ENCODE assay signal across 1 cellular context in genomic region chr12:6294533-6295186, GRCh38.
TF ChIP-seq lines count a peak whose summit lies in the region.

No MANE protein-coding gene starts in this region.

TF ChIP-seq in HepG2, 621 proteins besides CTCF, POLR2A, EP300 and RAD21 (continued from another document and continues in another):
- TF ChIP-seq LBX2 (CRISPR knock-in tag; IDR thresholded peaks at IDR 0.05; ENCODE audit: borderline replicate concordance), result no peak
- TF ChIP-seq NFRKB (IDR thresholded peaks at IDR 0.05), result no peak
- TF ChIP-seq ZFYVE20 (CRISPR knock-in tag; IDR thresholded peaks at IDR 0.05; ENCODE audit: borderline replicate concordance, low read depth), result no peak
- TF ChIP-seq NCOA1 (CRISPR knock-in tag; IDR thresholded peaks at IDR 0.05), result no peak; the same call in 1 of the 2 replicates
- TF ChIP-seq ZSCAN5A (CRISPR knock-in tag; IDR thresholded peaks at IDR 0.05; ENCODE audit: borderline replicate concordance), result peak; percentile 50; the same call in 1 of the 2 replicates
- TF ChIP-seq RCOR2 (CRISPR knock-in tag; IDR thresholded peaks at IDR 0.05), result 0 out of 2 replicates have a peak, but pooled peaks have one; percentile 36
- TF ChIP-seq CEBPB (IDR thresholded peaks at IDR 0.05; ENCODE audit: borderline replicate concordance, low read depth, low read length), result peak; percentile 89
- TF ChIP-seq FOXA1 (IDR thresholded peaks at IDR 0.05), result no peak
- TF ChIP-seq FOXA1 (CRISPR knock-in tag; IDR thresholded peaks at IDR 0.05), result peak; percentile 79
- no peak for TF ChIP-seq MBD4 (IDR thresholded peaks at IDR 0.05; ENCODE audit: borderline replicate concordance, low read length)
- no peak for TF ChIP-seq ATAD3A (CRISPR knock-in tag; IDR thresholded peaks at IDR 0.05)
- TF ChIP-seq TGIF2 (CRISPR knock-in tag; IDR thresholded peaks at IDR 0.05), result no peak
- TF ChIP-seq HNF1B (CRISPR knock-in tag; IDR thresholded peaks at IDR 0.05), result peak; percentile 39; the same call in 1 of the 2 replicates
- TF ChIP-seq ZNF839 (CRISPR knock-in tag; IDR thresholded peaks at IDR 0.05; ENCODE audit: borderline replicate concordance), result no peak
- TF ChIP-seq TBL1XR1 (IDR thresholded peaks at IDR 0.05; ENCODE audit: borderline replicate concordance, low read length, partially characterized antibody), result no peak
- TF ChIP-seq ZNF468 (CRISPR knock-in tag; IDR thresholded peaks at IDR 0.05), result no peak
- TF ChIP-seq MYPOP (CRISPR knock-in tag; IDR thresholded peaks at IDR 0.05), result no peak
- no peak for TF ChIP-seq PRMT3 (CRISPR knock-in tag; IDR thresholded peaks at IDR 0.05; ENCODE audit: borderline replicate concordance, low read depth)
- TF ChIP-seq ARHGAP35 (CRISPR knock-in tag; IDR thresholded peaks at IDR 0.05; ENCODE audit: borderline replicate concordance), result no peak
- no peak for TF ChIP-seq GABPA (IDR thresholded peaks at IDR 0.05; ENCODE audit: low read depth, low read length)
- 0 out of 2 replicates have a peak, but pooled peaks have one; percentile 6 for TF ChIP-seq GABPA (CRISPR knock-in tag; IDR thresholded peaks at IDR 0.05; ENCODE audit: low read depth)
- TF ChIP-seq NR2F6 (IDR thresholded peaks at IDR 0.05), result peak; percentile 64
- TF ChIP-seq NR2F6 (CRISPR knock-in tag; IDR thresholded peaks at IDR 0.05), result peak; percentile 41; the same call in 1 of the 2 replicates
- no peak for TF ChIP-seq NFYC (CRISPR knock-in tag; IDR thresholded peaks at IDR 0.05)
- no peak for TF ChIP-seq HIC2 (CRISPR knock-in tag; IDR thresholded peaks at IDR 0.05; ENCODE audit: low read depth)
- no peak for TF ChIP-seq HHEX (CRISPR knock-in tag; IDR thresholded peaks at IDR 0.05)
- TF ChIP-seq ZFP90 (CRISPR knock-in tag; IDR thresholded peaks at IDR 0.05; ENCODE audit: borderline replicate concordance), result 0 out of 2 replicates have a peak, but pooled peaks have one; percentile 21
- TF ChIP-seq MYC (CRISPR knock-in tag; IDR thresholded peaks at IDR 0.05; ENCODE audit: borderline replicate concordance), result no peak
- TF ChIP-seq KLF9 (CRISPR knock-in tag; IDR thresholded peaks at IDR 0.05; ENCODE audit: low read depth), result no peak
- TF ChIP-seq ISL2 (CRISPR knock-in tag; IDR thresholded peaks at IDR 0.05), result no peak
- TF ChIP-seq POLR2G (IDR thresholded peaks at IDR 0.05; ENCODE audit: low read depth, low read length), result no peak
- no peak for TF ChIP-seq IKZF5 (CRISPR knock-in tag; IDR thresholded peaks at IDR 0.05)
- no peak for TF ChIP-seq ZBTB14 (CRISPR knock-in tag; IDR thresholded peaks at IDR 0.05)
- TF ChIP-seq THAP11 (CRISPR knock-in tag; IDR thresholded peaks at IDR 0.05), result peak; percentile 36; the same call in 1 of the 2 replicates
- TF ChIP-seq HDAC2 (CRISPR knock-in tag; IDR thresholded peaks at IDR 0.05), result peak; percentile 38; the same call in 1 of the 2 replicates
- TF ChIP-seq GTF2F1 (IDR thresholded peaks at IDR 0.05; ENCODE audit: low read length), result 0 out of 2 replicates have a peak, but pooled peaks have one; percentile 43
- no peak for TF ChIP-seq ZNF460 (CRISPR knock-in tag; IDR thresholded peaks at IDR 0.05; ENCODE audit: borderline replicate concordance)
- no peak for TF ChIP-seq SMARCE1 (IDR thresholded peaks at IDR 0.05; ENCODE audit: borderline replicate concordance)
- TF ChIP-seq ZNF841 (CRISPR knock-in tag; IDR thresholded peaks at IDR 0.05; ENCODE audit: borderline replicate concordance), result no peak
- TF ChIP-seq RBM22 (optimal IDR thresholded peaks at IDR 0.05; ENCODE audit: low read length), result no peak
- no peak for TF ChIP-seq CREB1 (IDR thresholded peaks at IDR 0.05)
- TF ChIP-seq CREB1 (CRISPR knock-in tag; IDR thresholded peaks at IDR 0.05), result no peak
- TF ChIP-seq ZNF318 (CRISPR knock-in tag; IDR thresholded peaks at IDR 0.05), result no peak
- TF ChIP-seq ZNF432 (CRISPR knock-in tag; IDR thresholded peaks at IDR 0.05; ENCODE audit: borderline replicate concordance), result no peak
- TF ChIP-seq FOXA3 (CRISPR knock-in tag; IDR thresholded peaks at IDR 0.05), result peak; percentile 82
- TF ChIP-seq ZNF414 (CRISPR knock-in tag; IDR thresholded peaks at IDR 0.05), result peak; percentile 74; the same call in 1 of the 2 replicates
- TF ChIP-seq FOXP1 (IDR thresholded peaks at IDR 0.05), result no peak
- TF ChIP-seq FOXP1 (CRISPR knock-in tag; IDR thresholded peaks at IDR 0.05), result peak; percentile 78
- TF ChIP-seq ZBTB21 (CRISPR knock-in tag; IDR thresholded peaks at IDR 0.05), result 0 out of 2 replicates have a peak, but pooled peaks have one; percentile 13
- peak; percentile 71 for TF ChIP-seq PHF21A (CRISPR knock-in tag; IDR thresholded peaks at IDR 0.05)
- no peak for TF ChIP-seq PHF20 (CRISPR knock-in tag; IDR thresholded peaks at IDR 0.05)
- TF ChIP-seq ZNF615 (CRISPR knock-in tag; IDR thresholded peaks at IDR 0.05; ENCODE audit: borderline replicate concordance), result no peak
